ENCODE assay signal across 11 cellular contexts in genomic region chr5:157547909-157548512, GRCh38. TPM values are rescaled to one million over a fixed set of nuclear protein-coding genes. Genes with fewer than 3 reads are reported as not detected.
DNase-seq lines count a peak whose midpoint lies in the region; ATAC-seq, FAIRE-seq and TF ChIP-seq lines count a peak whose summit lies in the region.
"Had no signal": no experiment of that assay in that cellular context is flagged by ENCODE, and none has a peak within 500 bp of the region (broad histone marks: within the 10 kb centered on the region; RNA-seq: fewer than 3 reads in every experiment).

No MANE protein-coding gene starts in this region.

- intact Hi-C loops in Caco-2 (cut with micrococcal nuclease; ENCODE audit: unreplicated experiment): loop anchor here (5.0 kb wide), 1 partner anchor 74 kb away; no protein-coding TSS in a partner anchor

- TF ChIP-seq CTCF in A549 (IDR thresholded peaks at IDR 0.05) (no peak), Caco-2 (IDR thresholded peaks at IDR 0.05; ENCODE audit: insufficient read depth in 1 of 2, low read depth in 1 of 2, low read length in 1 of 2, severe bottlenecking in 1 of 2, unreplicated experiment in 1 of 2) (no peak)

- WGBS in A549 (ENCODE audit: missing lambda C conversion rate): 85% methylated on average over 3 of the region's 3 CpGs

- H3K27ac ChIP-seq in A549 (peak overlapping the region; percentile 56 to 84; a peak in 5 of 6 replicates), muscle layer of colon (ENCODE audit: low read depth, low read length) (peak overlapping the region; percentile 67)

- CTCF ChIA-PET in A549 (lab: Yijun Ruan, JAX) (interaction anchor here (1.1 to 1.4 kb wide), 2 partner anchors 14 to 72 kb away, joined by 3 to 4 read pairs; no protein-coding TSS in a partner anchor), Caco-2 (lab: Charles Lee) (no interaction called here)

- no peak for TF ChIP-seq POLR2A in A549 (IDR thresholded peaks at IDR 0.05; ENCODE audit: low read length)

- H3K9ac ChIP-seq in adipocyte (ENCODE audit: low read length): peak overlapping the region; percentile 1
- H3K9ac ChIP-seq in muscle layer of colon (ENCODE audit: low read length): no peak overlapping the region

- peak overlapping the region; percentile 10 for H3K4me3 Mint-ChIP-seq in Caco-2 (ENCODE audit: unreplicated experiment)

- H3K36me3 ChIP-seq in Caco-2 (ENCODE audit: control insufficient read depth, insufficient read depth, low read length) (no peaks in the 10 kb centered on the region), adipocyte (ENCODE audit: control insufficient read depth, insufficient read depth, low read length, severe bottlenecking) (no peaks in the 10 kb centered on the region), muscle layer of colon (ENCODE audit: insufficient read depth, low read length) (no peaks in the 10 kb centered on the region)

- ATAC-seq in A549 (peak; percentile 6 to 9; a peak in 2 of 6 replicates), GM19467 (IDR thresholded peaks at IDR 0.05; ENCODE audit: unreplicated experiment) (no peak), GM18511 (IDR thresholded peaks at IDR 0.05; ENCODE audit: unreplicated experiment) (no peak)

- POLR2A ChIA-PET in A549 (lab: Yijun Ruan, JAX) (no interaction called here), Caco-2 (lab: Charles Lee) (no interaction called here)

- H3K4me1 ChIP-seq in A549 (peaks cover 37% of the 10 kb centered on the region), Caco-2 (peaks cover 65% of the 10 kb centered on the region), adipocyte (ENCODE audit: control insufficient read depth, insufficient read depth, low read length) (peaks cover 56% of the 10 kb centered on the region), muscle layer of colon (ENCODE audit: insufficient read depth, low read length) (peaks cover 80% of the 10 kb centered on the region)

- TF ChIP-seq RAD21 in A549 (conservative IDR thresholded peaks at IDR 0.05 in 1 of 2, IDR thresholded peaks at IDR 0.05 in 1 of 2): no peak

- H3K27ac Mint-ChIP-seq in Caco-2 (ENCODE audit: unreplicated experiment): peak overlapping the region; percentile 83

- no peak for DNase-seq in A549 (ENCODE audit: low read depth in 1 of 2, low spot score in 1 of 2)
- no peak for DNase-seq in Caco-2
- DNase-seq in adipocyte (ENCODE audit: low read depth): no peak
- DNase-seq in NCI-H1105 treated with DMSO at 0.1 percent for 48 hours (lab: John Stamatoyannopoulos, UW): no peak
- DNase-seq in epidermal melanocyte (ENCODE audit: insufficient read length, low spot score): no peak
- DNase-seq: amygdala, NCI-H1694 treated with DMSO at 0.1 percent for 48 hours had no signal

- H3K9me3 Mint-ChIP-seq in Caco-2 (ENCODE audit: unreplicated experiment): peaks cover 11% of the 10 kb centered on the region

- peaks cover 65% of the 10 kb centered on the region for H3K4me1 Mint-ChIP-seq in Caco-2 (ENCODE audit: low read depth, unreplicated experiment)

- no peak overlapping the region for H3K4me3 ChIP-seq in A549
- H3K4me3 ChIP-seq in Caco-2 (ENCODE audit: low read depth, low read length): no peak overlapping the region
- peak overlapping the region; percentile 9 for H3K4me3 ChIP-seq in adipocyte (ENCODE audit: low read length)
- peak overlapping the region in 1 of 2 donors; percentile 12 for H3K4me3 ChIP-seq in muscle layer of colon (ENCODE audit: low read depth in 1 of 2, low read length in 2 of 2)

- peaks cover 51% of the 10 kb centered on the region for H3K36me3 Mint-ChIP-seq in Caco-2 (ENCODE audit: insufficient read depth, unreplicated experiment)

- H3K9me3 ChIP-seq in A549: no peaks in the 10 kb centered on the region
- no peaks in the 10 kb centered on the region for H3K9me3 ChIP-seq in Caco-2
- no peaks in the 10 kb centered on the region for H3K9me3 ChIP-seq in adipocyte (ENCODE audit: control insufficient read depth, low read length)
- no peaks in the 10 kb centered on the region for H3K9me3 ChIP-seq in muscle layer of colon (ENCODE audit: low read length)

- no peaks in the 10 kb centered on the region for H3K27me3 Mint-ChIP-seq in Caco-2 (ENCODE audit: insufficient read depth, unreplicated experiment)

- TF ChIP-seq EP300 in A549 (IDR thresholded peaks at IDR 0.05): no peak

- H3K27me3 ChIP-seq in Caco-2 (replicated peaks; ENCODE audit: control insufficient read depth, insufficient read depth, low read length): no peaks in the 10 kb centered on the region
- H3K27me3 ChIP-seq in adipocyte (replicated peaks; ENCODE audit: control insufficient read depth, insufficient read depth, low read length): no peaks in the 10 kb centered on the region
- no peaks in the 10 kb centered on the region for H3K27me3 ChIP-seq in muscle layer of colon (ENCODE audit: control insufficient read depth in 1 of 2, insufficient read depth in 2 of 2, low read length in 2 of 2)

- H3K4me2 ChIP-seq in A549: peak overlapping the region; percentile 65

- no peak for FAIRE-seq in A549 (lab: Jason Lieb, UNC)
- FAIRE-seq: GM18507 had no signal

- BruUV-seq in Caco-2 (replicated peaks; lab: Mats Ljungman, UMichigan): no TSS peak

TF ChIP-seq in A549, 52 proteins besides CTCF, POLR2A, EP300 and RAD21:
- no peak for TF ChIP-seq CHD2 (IDR thresholded peaks at IDR 0.05; ENCODE audit: low read length, partially characterized antibody)

RNA-seq across cellular contexts. Expression of gene ADAM19, which starts 27.6 kb away (rescaled TPM):
- polyA plus RNA-seq in A549 (2011; rRNA removed): 7.7 and 9.7 TPM in 2 replicates
- polyA plus RNA-seq in A549 (2012; cell fraction: cytosol; rRNA removed): 4.1 and 5.3 TPM in 2 replicates
- 7.5 and 9.8 TPM in 2 replicates for polyA plus RNA-seq in A549 (2012; cell fraction: nucleus; rRNA removed)
- polyA plus RNA-seq in A549 (2017; fragmentation: RNase III; extraction: RNeasy Plus Mini Kit Qiagen cat#74134 plus additional on column Dnase treatment): 13.1 to 17.5 TPM (median 15.2 TPM) in 3 replicates
- polyA minus RNA-seq in A549 (2011; rRNA and poly(A)+ RNA removed): 16.7 and 17.4 TPM in 2 replicates
- 62.9 and 69.4 TPM in 2 replicates for total RNA-seq in Caco-2 (2022)

Comparison
In these comparisons a context has a peak if more than half of its experiments do, and no peak if none do; other contexts are left out.
1. ATAC-seq: peak in A549 (2 of 2); none in GM19467 (single experiment) and GM18511 (single experiment).